10 cellular contexts compared by ENCODE assay signal in genomic region chr1:21539933-21540332, GRCh38. TPM values are rescaled to one million over a fixed set of nuclear protein-coding genes. Genes with fewer than 3 reads are reported as not detected.
DNase-seq lines count a peak whose midpoint lies in the region; ATAC-seq, FAIRE-seq and TF ChIP-seq lines count a peak whose summit lies in the region.
"Had no signal": no experiment of that assay in that cellular context is flagged by ENCODE, and none has a peak within 500 bp of the region (broad histone marks: within the 10 kb centered on the region; RNA-seq: fewer than 3 reads in every experiment).

No MANE protein-coding gene starts in this region.

- 71% methylated on average over 13 of the region's 13 CpGs for WGBS in prostate gland
- 69 to 76% methylated on average over 11 to 13 of the region's 13 CpGs for WGBS in tibial nerve, 2 donors

- intact Hi-C loops in prostate gland (cut with DNase I) = no loop called here

- no peak for ATAC-seq in HG02938 (IDR thresholded peaks at IDR 0.05; ENCODE audit: unreplicated experiment)
- ATAC-seq: left lung had no signal

- H3K9me3 ChIP-seq in prostate gland = no peaks in the 10 kb centered on the region
- no peaks in the 10 kb centered on the region for H3K9me3 ChIP-seq in tibial nerve
- H3K9me3 ChIP-seq: left lung had no signal

- H3K27me3 ChIP-seq in prostate gland (replicated peaks; ENCODE audit: insufficient read depth) (no peaks in the 10 kb centered on the region), tibial nerve (no peaks in the 10 kb centered on the region)

- TF ChIP-seq EP300 in tibial nerve (IDR thresholded peaks at IDR 0.05) = peak in 1 of 2 donors; percentile 29

- H3K4me1 ChIP-seq in prostate gland (replicated peaks) = no peaks in the 10 kb centered on the region
- peaks cover 0 to 34% (median 7%) of the 10 kb centered on the region in 4 donors for H3K4me1 ChIP-seq in tibial nerve

- H3K36me3 ChIP-seq in prostate gland (no peaks in the 10 kb centered on the region), tibial nerve (no peaks in the 10 kb centered on the region)
- H3K36me3 ChIP-seq: left lung had no signal

- no peak overlapping the region for H3K4me3 ChIP-seq in prostate gland
- H3K4me3 ChIP-seq in tibial nerve = no peak overlapping the region
- H3K4me3 ChIP-seq: left lung had no signal

- H3K27ac ChIP-seq in prostate gland (no peak overlapping the region), tibial nerve (peak overlapping the region in 2 of 4 donors; percentile 60 to 84)
- H3K27ac ChIP-seq: left lung had no signal

- FAIRE-seq in urothelium cell line (lab: Jason Lieb, UNC) = no peak

- DNase-seq in DMS 273 (lab: John Stamatoyannopoulos, UW; ENCODE audit: unreplicated experiment) (peak; percentile 48), DMS 273 treated with DMSO at 0.1 percent for 48 hours (lab: John Stamatoyannopoulos, UW) (no peak), NCI-H510A treated with DMSO at 0.1 percent for 48 hours (lab: John Stamatoyannopoulos, UW) (peak; percentile 36), epidermal melanocyte (ENCODE audit: insufficient read length, low spot score) (peak; percentile 38), prostate gland (ENCODE audit: low spot score) (peak; percentile 71), tibial nerve (ENCODE audit: low spot score in 2 of 2) (no peak), urothelium cell line (ENCODE audit: low spot score) (no peak)
- DNase-seq: left lung had no signal

- peak in 2 of 4 experiments; percentile 23 to 42 for TF ChIP-seq CTCF in prostate gland (IDR thresholded peaks at IDR 0.05)
- peak in 2 of 5 experiments; percentile 16 to 23 for TF ChIP-seq CTCF in tibial nerve (IDR thresholded peaks at IDR 0.05)

- TF ChIP-seq POLR2A in prostate gland (IDR thresholded peaks at IDR 0.05) (no peak), tibial nerve (IDR thresholded peaks at IDR 0.05) (no peak)

RNA-seq across cellular contexts. Expression of gene ALPL, which starts 30.7 kb away (rescaled TPM):
- total RNA-seq in prostate gland (10 to 100 TPM in 1 of 2 donors, 1 to 10 TPM in 1; 6.3 to 15.6 TPM), tibial nerve (10 to 100 TPM in 2 of 4 donors, 1 to 10 TPM in 2; 3.9 to 19.2 (median 7.5) TPM)
- total RNA-seq: A172 had no signal

Comparison
In these comparisons a context has a peak if more than half of its experiments do, and no peak if none do; other contexts are left out.
1. DNase-seq: peak in DMS 273 (single experiment), NCI-H510A treated with DMSO at 0.1 percent for 48 hours (single experiment), epidermal melanocyte (single experiment) and prostate gland (single experiment); none in DMS 273 treated with DMSO at 0.1 percent for 48 hours (single experiment), tibial nerve (0 of 2) and urothelium cell line (single experiment).